ENCODE assay signal across 18 cellular contexts in genomic region chr3:180319461-180319860, GRCh38.
DNase-seq lines count a peak whose midpoint lies in the region.
"Had no signal": no experiment of that assay in that cellular context is flagged by ENCODE, and none has a peak within 500 bp of the region (broad histone marks: within the 10 kb centered on the region; RNA-seq: fewer than 3 reads in every experiment).

No MANE protein-coding gene starts in this region.

- no peaks in the 10 kb centered on the region for H3K9me2 ChIP-seq in GM23248 (ENCODE audit: insufficient read depth)

- peaks cover 6% of the 10 kb centered on the region; the same call in 1 of the 2 replicates for H3K4me1 ChIP-seq in GM23248 (ENCODE audit: insufficient read depth)

- no peak overlapping the region for H3K4me3 ChIP-seq in GM23248

- H3K27me3 ChIP-seq in GM23248 (replicated peaks; ENCODE audit: insufficient read depth) = no peaks in the 10 kb centered on the region

- H3K9me3 ChIP-seq in GM23248 (ENCODE audit: low read depth) = no peaks in the 10 kb centered on the region

- H3F3A ChIP-seq in GM23248 (ENCODE audit: insufficient read depth) = no peaks in the 10 kb centered on the region

- no peak overlapping the region for H2AFZ ChIP-seq in GM23248

- WGBS in GM23248 (ENCODE audit: low coverage in 1 of 2, low lambda C conversion rate in 2 of 2, missing lambda C conversion rate in 2 of 2), 2 experiments = 44 to 61% methylated on average over 2 of the region's 2 CpGs

- no peaks in the 10 kb centered on the region for H3K36me3 ChIP-seq in GM23248 (ENCODE audit: low read depth)

- in situ Hi-C loops in GM23248 (cut with MboI) (no loop called here), G401 (cut with HindIII; ENCODE audit: low sequenced_read_pairs) (no loop called here)

- H3K9ac ChIP-seq in GM23248 = no peak overlapping the region

- no peaks in the 10 kb centered on the region for H4K20me1 ChIP-seq in GM23248 (ENCODE audit: insufficient read depth)

- peak; percentile 10 for DNase-seq in GM23248
- peak; percentile 61 for DNase-seq in HT1080 (ENCODE audit: low read depth)
- peak; percentile 16 for DNase-seq in fibroblast of peridontal ligament (ENCODE audit: extremely low read depth)
- no peak for DNase-seq in epidermal melanocyte (ENCODE audit: insufficient read length, low spot score)
- DNase-seq in NCI-H345 treated with DMSO at 0.1 percent for 48 hours (lab: John Stamatoyannopoulos, UW; ENCODE audit: unreplicated experiment) = no peak
- no peak for DNase-seq in GDM1 (lab: John Stamatoyannopoulos, UW)
- no peak for DNase-seq in G401 (ENCODE audit: low spot score)
- DNase-seq: Calu3, DND-41, NCI-H1092, NCI-H1417 treated with DMSO at 0.1 percent for 48 hours, NCI-H1694 treated with DMSO at 0.1 percent for 48 hours, NCI-H2081, NCI-H2227 treated with DMSO at 0.1 percent for 48 hours, NCI-H510A, NCI-H69, SHP77 treated with DMSO at 0.1 percent for 48 hours, SW 1271 had no signal

- H3K79me2 ChIP-seq in GM23248 (ENCODE audit: insufficient read depth) = no peaks in the 10 kb centered on the region

- no peak overlapping the region for H3K27ac ChIP-seq in GM23248

- no peak overlapping the region for H3K4me2 ChIP-seq in GM23248 (ENCODE audit: unreplicated experiment)

Comparison
In these comparisons a context has a peak if more than half of its experiments do, and no peak if none do; other contexts are left out.
1. DNase-seq: peak in GM23248 (single experiment), HT1080 (single experiment) and fibroblast of peridontal ligament (single experiment); none in epidermal melanocyte (single experiment), NCI-H345 treated with DMSO at 0.1 percent for 48 hours (single experiment), GDM1 (single experiment) and G401 (single experiment).